11 cellular contexts compared by ENCODE assay signal in the genomic region with DNA sequence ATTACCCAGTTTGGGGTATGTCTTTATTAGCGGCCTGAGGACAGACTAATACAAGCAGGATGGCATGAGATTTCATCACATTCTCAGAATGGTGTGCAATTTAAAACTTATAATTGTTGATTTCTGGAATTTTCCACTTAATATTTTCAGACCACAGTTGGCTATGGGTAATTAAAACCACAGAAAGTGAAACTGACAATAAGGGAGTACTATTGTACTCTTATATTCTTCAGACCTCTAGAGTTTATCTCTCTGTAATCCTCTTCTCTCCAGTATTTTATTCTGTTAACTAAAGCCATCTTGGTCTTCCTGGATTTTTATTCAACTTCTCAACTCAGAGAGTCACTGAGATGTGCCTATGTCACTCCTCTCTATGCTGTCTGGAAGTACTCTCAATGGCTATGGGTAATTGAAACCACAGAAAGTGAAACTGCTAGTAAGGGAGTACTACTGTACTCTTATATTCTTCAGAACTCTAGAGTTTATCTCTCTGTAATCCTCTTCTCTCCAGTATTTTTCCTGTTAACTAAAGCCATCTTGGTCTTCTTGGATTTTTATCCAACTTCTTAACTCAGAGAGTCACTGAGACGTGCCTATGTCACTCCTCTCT.
DNase-seq lines count a peak whose midpoint lies in the region; ATAC-seq, FAIRE-seq and TF ChIP-seq lines count a peak whose summit lies in the region.
"Had no signal": no experiment of that assay in that cellular context is flagged by ENCODE, and none has a peak within 500 bp of the region (broad histone marks: within the 10 kb centered on the region; RNA-seq: fewer than 3 reads in every experiment).

No MANE protein-coding gene starts in this region.

- DNase-seq in MM.1S (peak; percentile 51), HTR-8/SVneo (ENCODE audit: insufficient read length, low spot score) (no peak), CD1c-positive myeloid dendritic cell (ENCODE audit: extremely low spot score) (no peak), amniotic stem cell (lab: John Stamatoyannopoulos, UW) (no peak)
- DNase-seq in activated CD4-positive, alpha-beta T cell treated with anti-CD3 and anti-CD28 coated beads for 48 hours = no peak
- DNase-seq: effector memory CD4-positive, alpha-beta T cell; NCI-H82 had no signal

- H3K79me2 ChIP-seq in MM.1S (ENCODE audit: low read length) = no peaks in the 10 kb centered on the region

- H3K4me3 ChIP-seq in MM.1S (ENCODE audit: low read length) = no peak overlapping the region
- H3K4me3 ChIP-seq: ascending aorta had no signal

- H3K9ac ChIP-seq in MM.1S (ENCODE audit: low read length) = no peak overlapping the region

- ATAC-seq in GM18502 (IDR thresholded peaks at IDR 0.05; ENCODE audit: poor library complexity, unreplicated experiment) (peak; percentile 98), GM19468 (IDR thresholded peaks at IDR 0.05; ENCODE audit: extremely low read depth, unreplicated experiment) (peak; percentile 79), HG03039 (IDR thresholded peaks at IDR 0.05; ENCODE audit: unreplicated experiment) (peak; percentile 83)

- H3K4me1 ChIP-seq in MM.1S (ENCODE audit: low read length) = no peaks in the 10 kb centered on the region
- H3K4me1 ChIP-seq: ascending aorta had no signal

- no peaks in the 10 kb centered on the region for H4K20me1 ChIP-seq in MM.1S (ENCODE audit: insufficient read depth, low read length)

- no peaks in the 10 kb centered on the region for H3K9me2 ChIP-seq in MM.1S (replicated peaks; ENCODE audit: insufficient read depth, low read length)

- no peak overlapping the region for H3K27ac ChIP-seq in MM.1S (ENCODE audit: low read length)
- H3K27ac ChIP-seq: ascending aorta had no signal

- H3K27me3 ChIP-seq in MM.1S (replicated peaks; ENCODE audit: insufficient read depth, low read length) = no peaks in the 10 kb centered on the region
- H3K27me3 ChIP-seq: ascending aorta had no signal

- no peaks in the 10 kb centered on the region for H3K9me3 ChIP-seq in MM.1S (replicated peaks; ENCODE audit: insufficient read depth, low read length)
- H3K9me3 ChIP-seq: ascending aorta had no signal

- H3K36me3 ChIP-seq in MM.1S (replicated peaks; ENCODE audit: insufficient read depth, low read length) = no peaks in the 10 kb centered on the region
- H3K36me3 ChIP-seq: ascending aorta had no signal

- FAIRE-seq in HTR-8/SVneo (lab: Jason Lieb, UNC) = no peak

- H3K4me2 ChIP-seq in MM.1S (ENCODE audit: low read depth, low read length) = no peak overlapping the region

- no peak for TF ChIP-seq CTCF in MM.1S (IDR thresholded peaks at IDR 0.05; ENCODE audit: low read length)

- H3F3A ChIP-seq in MM.1S (ENCODE audit: insufficient read depth, low read length) = no peaks in the 10 kb centered on the region

- H2AFZ ChIP-seq in MM.1S (ENCODE audit: low read length) = no peak overlapping the region
